ENCODE assay signal across 14 cellular contexts in genomic region chr7:33044986-33045385, GRCh38. TPM values are rescaled to one million over a fixed set of nuclear protein-coding genes. Genes with fewer than 3 reads are reported as not detected.
DNase-seq lines count a peak whose midpoint lies in the region; ATAC-seq and TF ChIP-seq lines count a peak whose summit lies in the region.
"Had no signal": no experiment of that assay in that cellular context is flagged by ENCODE, and none has a peak within 500 bp of the region (broad histone marks: within the 10 kb centered on the region; RNA-seq: fewer than 3 reads in every experiment).

No MANE protein-coding gene starts in this region.

- H3K4me1 ChIP-seq in Karpas-422 (ENCODE audit: low read length), result peaks cover 60% of the 10 kb centered on the region
- H3K4me1 ChIP-seq in mucosa of descending colon (ENCODE audit: low read depth), result peaks cover 45% of the 10 kb centered on the region

- no peaks in the 10 kb centered on the region for H3K9me3 ChIP-seq in Karpas-422 (ENCODE audit: low read length)
- no peaks in the 10 kb centered on the region for H3K9me3 ChIP-seq in mucosa of descending colon

- DNase-seq in Karpas-422 (peak; percentile 69), mucosa of descending colon (no peak), DMS 273 treated with DMSO at 0.1 percent for 48 hours (lab: John Stamatoyannopoulos, UW) (no peak), ureter (ENCODE audit: low spot score) (no peak)
- DNase-seq in activated CD4-positive, alpha-beta memory T cell treated with anti-CD3 and anti-CD28 coated beads for 36 hours, result no peak
- DNase-seq: activated effector memory CD4-positive, alpha-beta T cell treated with Interleukin-2 at 50 U/mL for 16 hours; DMS79 treated with DMSO at 0.1 percent for 48 hours; NCI-H1436; RPMI8226; stimulated activated CD4-positive, alpha-beta T cell treated with anti-CD3 and anti-CD28 coated beads, Interleukin-12 subunit alpha, Interleukin-12 subunit beta, amount 100 ng/mL, for 4 hours; stimulated activated naive CD8-positive, alpha-beta T cell treated with anti-CD3 and anti-CD28 coated beads, Interleukin-15, Interleukin-2, amounts not matched to agents 100 U/mL and 50 U/mL, for 24 hours had no signal

- no peaks in the 10 kb centered on the region for H3K36me3 ChIP-seq in Karpas-422 (ENCODE audit: insufficient read depth, low read length)
- H3K36me3 ChIP-seq in mucosa of descending colon (ENCODE audit: low read depth), result no peaks in the 10 kb centered on the region

- intact Hi-C loops in mucosa of descending colon (cut with DNase I, micrococcal nuclease), result no loop called here
- intact Hi-C loops in activated CD4-positive, alpha-beta memory T cell treated with anti-CD3 and anti-CD28 coated beads for 36 hours (cut with micrococcal nuclease), result no loop called here

- no peak overlapping the region for H3K27ac Mint-ChIP-seq in activated CD4-positive, alpha-beta memory T cell treated with anti-CD3 and anti-CD28 coated beads for 36 hours

- CTCF ChIA-PET in activated CD4-positive, alpha-beta memory T cell treated with anti-CD3 and anti-CD28 coated beads for 36 hours (lab: Charles Lee), result interaction anchor here (1.0 to 1.1 kb wide), 2 partner anchors 10 to 102 kb away, joined by 3 read pairs; no protein-coding TSS in a partner anchor

- ATAC-seq in GM18499 (IDR thresholded peaks at IDR 0.05; ENCODE audit: insufficient read depth, unreplicated experiment), result peak; percentile 28
- peak; percentile 41 for ATAC-seq in GM21723 (IDR thresholded peaks at IDR 0.05; ENCODE audit: unreplicated experiment)
- ATAC-seq in mucosa of descending colon, result peak; percentile 42
- no peak for ATAC-seq in HG03521 (IDR thresholded peaks at IDR 0.05; ENCODE audit: unreplicated experiment)
- ATAC-seq: stimulated activated naive CD8-positive, alpha-beta T cell treated with anti-CD3 and anti-CD28 coated beads, Interleukin-15, Interleukin-2, amounts not matched to agents 100 U/mL and 50 U/mL, for 24 hours had no signal

- peak overlapping the region; percentile 41 for H3K27ac ChIP-seq in Karpas-422 (ENCODE audit: low read length)

- H4K20me1 ChIP-seq in Karpas-422 (ENCODE audit: insufficient read depth, low read depth, low read length), result peaks cover 4% of the 10 kb centered on the region

- H3K9ac ChIP-seq in Karpas-422 (ENCODE audit: low read length), result no peak overlapping the region

- TF ChIP-seq CTCF in mucosa of descending colon (IDR thresholded peaks at IDR 0.05), result no peak

- peak overlapping the region; percentile 49 for H3K4me2 ChIP-seq in Karpas-422 (ENCODE audit: low read depth, low read length, poor library complexity, severe bottlenecking)

- no peaks in the 10 kb centered on the region for H3K27me3 Mint-ChIP-seq in activated CD4-positive, alpha-beta memory T cell treated with anti-CD3 and anti-CD28 coated beads for 36 hours

- no peaks in the 10 kb centered on the region for H3K27me3 ChIP-seq in Karpas-422 (ENCODE audit: low read length)

- no peak overlapping the region for H2AFZ ChIP-seq in Karpas-422 (ENCODE audit: low read length)

- H3K36me3 Mint-ChIP-seq in activated CD4-positive, alpha-beta memory T cell treated with anti-CD3 and anti-CD28 coated beads for 36 hours, result no peaks in the 10 kb centered on the region

- H3K9me3 Mint-ChIP-seq in activated CD4-positive, alpha-beta memory T cell treated with anti-CD3 and anti-CD28 coated beads for 36 hours, result no peaks in the 10 kb centered on the region

- H3K4me3 ChIP-seq in Karpas-422 (ENCODE audit: low read length), result no peak overlapping the region
- no peak overlapping the region for H3K4me3 ChIP-seq in mucosa of descending colon

- H3K79me2 ChIP-seq in Karpas-422 (ENCODE audit: low read length), result peaks cover 91% of the 10 kb centered on the region

- no peaks in the 10 kb centered on the region for H3K9me2 ChIP-seq in Karpas-422 (replicated peaks; ENCODE audit: insufficient read depth, low read length)

- no peak overlapping the region for H3K4me3 Mint-ChIP-seq in activated CD4-positive, alpha-beta memory T cell treated with anti-CD3 and anti-CD28 coated beads for 36 hours

- POLR2A ChIA-PET in activated CD4-positive, alpha-beta memory T cell treated with anti-CD3 and anti-CD28 coated beads for 36 hours (lab: Charles Lee), result no interaction called here

- H3K4me1 Mint-ChIP-seq in activated CD4-positive, alpha-beta memory T cell treated with anti-CD3 and anti-CD28 coated beads for 36 hours (ENCODE audit: low read depth), result peaks cover 39% of the 10 kb centered on the region

RNA-seq across cellular contexts. Expression of gene NT5C3A, which starts 17.6 kb away (rescaled TPM):
- 27.1 and 48.7 TPM in 2 replicates for total RNA-seq in Karpas-422 (2014; rRNA removed; shearing (Covaris generic); ENCODE audit: low replicate concordance)
- total RNA-seq in mucosa of descending colon (100 to 1,000 TPM in 1 of 3 donors, 10 to 100 TPM in 2; 62.1 to 107 (median 93.8) TPM), ureter (38.9 TPM)
- total RNA-seq in activated CD4-positive, alpha-beta memory T cell treated with anti-CD3 and anti-CD28 coated beads for 36 hours, result 10 to 100 TPM; 38.5 to 42.8 TPM
